22 cellular contexts compared by ENCODE assay signal in genomic region chr4:70187216-70187615, GRCh38. TPM values are rescaled to one million over a fixed set of nuclear protein-coding genes. Genes with fewer than 3 reads are reported as not detected.
DNase-seq lines count a peak whose midpoint lies in the region; ATAC-seq, FAIRE-seq and TF ChIP-seq lines count a peak whose summit lies in the region.
"Had no signal": no experiment of that assay in that cellular context is flagged by ENCODE, and none has a peak within 500 bp of the region (broad histone marks: within the 10 kb centered on the region; RNA-seq: fewer than 3 reads in every experiment).

No MANE protein-coding gene starts in this region.

- H3K36me3 Mint-ChIP-seq in MCF 10A (ENCODE audit: insufficient read depth, unreplicated experiment), result no peaks in the 10 kb centered on the region

- intact Hi-C loops in HepG2 (cut with micrococcal nuclease; ENCODE audit: unreplicated experiment), result no loop called here
- intact Hi-C loops in right lobe of liver (cut with DNase I), result loop anchor here in 1 of 2 donors (10.0 kb wide), 1 partner anchor 292 kb away; no protein-coding TSS in a partner anchor
- intact Hi-C loops in MCF 10A (cut with micrococcal nuclease), result no loop called here
- intact Hi-C loops in left ventricle myocardium superior (cut with micrococcal nuclease), result no loop called here

- H3K9me3 Mint-ChIP-seq in MCF 10A (ENCODE audit: unreplicated experiment), result no peaks in the 10 kb centered on the region
- H3K9me3 Mint-ChIP-seq: CD4-positive, alpha-beta T cell; H9 had no signal

- TF ChIP-seq CTCF in HepG2 (CRISPR knock-in tag; IDR thresholded peaks at IDR 0.05) (no peak), right lobe of liver (IDR thresholded peaks at IDR 0.05) (no peak), WERI-Rb-1 (IDR thresholded peaks at IDR 0.05; ENCODE audit: low read depth, low read length) (no peak), MCF 10A (IDR thresholded peaks at IDR 0.05; ENCODE audit: unreplicated experiment) (no peak)

- no peak overlapping the region for H2AFZ ChIP-seq in HepG2 (ENCODE audit: low read length)

- 100% methylated on average over 1 of the region's 1 CpG for WGBS in HepG2 (ENCODE audit: low lambda C conversion rate)
- WGBS in right lobe of liver (ENCODE audit: insufficient coverage, low coverage, low lambda C conversion rate, missing lambda C conversion rate), result 86% methylated on average over 1 of the region's 1 CpG

- TF ChIP-seq RAD21 in HepG2 (CRISPR knock-in tag; IDR thresholded peaks at IDR 0.05), result no peak

- H3K36me3 ChIP-seq in HepG2 (replicated peaks in 1 of 2; ENCODE audit: control insufficient read depth in 1 of 2, insufficient read depth in 2 of 2, low read length in 2 of 2) (no peaks in the 10 kb centered on the region), right lobe of liver (no peaks in the 10 kb centered on the region), WERI-Rb-1 (no peaks in the 10 kb centered on the region)

- no peak overlapping the region for H3K4me3 ChIP-seq in HepG2 (replicated peaks in 1 of 3; ENCODE audit: insufficient read depth in 1 of 3, low read depth in 2 of 3, low read length in 3 of 3)
- H3K4me3 ChIP-seq in right lobe of liver, result no peak overlapping the region
- H3K4me3 ChIP-seq in WERI-Rb-1 (ENCODE audit: low read depth, low read length), result no peak overlapping the region
- H3K4me3 ChIP-seq: A549, GM12878 had no signal

- H3K4me2 ChIP-seq in HepG2 (ENCODE audit: low read depth, low read length), result no peak overlapping the region
- H3K4me2 ChIP-seq: A549 had no signal

- H3K27me3 Mint-ChIP-seq in MCF 10A (ENCODE audit: insufficient read depth, unreplicated experiment), result peaks cover 98% of the 10 kb centered on the region
- H3K27me3 Mint-ChIP-seq: CD4-positive, alpha-beta T cell had no signal

- H3K79me2 ChIP-seq in HepG2 (ENCODE audit: insufficient read depth, low read length), result no peaks in the 10 kb centered on the region

- H3K4me1 Mint-ChIP-seq in MCF 10A (ENCODE audit: insufficient read depth, unreplicated experiment), result no peaks in the 10 kb centered on the region

- no peaks in the 10 kb centered on the region for H4K20me1 ChIP-seq in HepG2 (ENCODE audit: insufficient read depth, low read length)

- no peak for TF ChIP-seq EP300 in HepG2 (IDR thresholded peaks at IDR 0.05; ENCODE audit: low read depth in 2 of 2, low read length in 2 of 2)
- no peak for TF ChIP-seq EP300 in HepG2 (CRISPR knock-in tag; IDR thresholded peaks at IDR 0.05; ENCODE audit: borderline replicate concordance)

- H3K4me1 ChIP-seq in HepG2 (ENCODE audit: insufficient read depth, low read length) (peaks cover 54% of the 10 kb centered on the region), right lobe of liver (peaks cover 0 to 7% (median 3%) of the 10 kb centered on the region in 4 donors)
- H3K4me1 ChIP-seq: A549 had no signal

- FAIRE-seq in HepG2 (lab: Jason Lieb, UNC), result no peak
- FAIRE-seq: A549, GM12878 had no signal

- no peak overlapping the region for H3K27ac Mint-ChIP-seq in MCF 10A (ENCODE audit: low read depth, unreplicated experiment)
- H3K27ac Mint-ChIP-seq: CD4-positive, alpha-beta T cell; H9 had no signal

- ATAC-seq in HepG2 (no peak), right lobe of liver (no peak), left ventricle myocardium superior (no peak)
- no peak for ATAC-seq in activated CD4-positive, CD25-positive, alpha-beta regulatory T cell treated with anti-CD3 and anti-CD28 coated beads, Interleukin-2, amount 50 U/mL, for 24 hours
- ATAC-seq: A549, GM12878 had no signal

- CTCF ChIA-PET in HepG2 (lab: Yijun Ruan, JAX; ENCODE audit: low intra/inter-chr PET ratio, low total read pairs), result no interaction called here
- CTCF ChIA-PET in MCF 10A (lab: Yijun Ruan, JAX), result interaction anchor here (0.5 kb wide), 1 partner anchor 213 kb away, joined by 3 read pairs; no protein-coding TSS in a partner anchor

- BruUV-seq in HepG2 (replicated peaks; lab: Mats Ljungman, UMichigan) (no TSS peak), MCF 10A (replicated peaks; lab: Mats Ljungman, UMichigan) (no TSS peak)

- POLR2A ChIA-PET in HepG2 (lab: Yijun Ruan, JAX) (no interaction called here), MCF 10A (lab: Yijun Ruan, JAX) (no interaction called here)

- in situ Hi-C loops in HepG2 (cut with HindIII; ENCODE audit: extremely low pct_ligation_motif_present, low pct_unique_long_range_greater_than_20kb), result loop anchor here (10.0 kb wide), 1 partner anchor 302 kb away; no protein-coding TSS in a partner anchor

- no peak overlapping the region for H3K4me3 Mint-ChIP-seq in MCF 10A (ENCODE audit: unreplicated experiment)
- H3K4me3 Mint-ChIP-seq: CD4-positive, alpha-beta T cell; H9 had no signal

- peak; percentile 5 for DNase-seq in HepG2 (ENCODE audit: low spot score)
- DNase-seq in right lobe of liver, result no peak
- no peak for DNase-seq in WERI-Rb-1
- DNase-seq in foreskin melanocyte, result peak; percentile 86
- no peak for DNase-seq in MCF 10A (ENCODE audit: unreplicated experiment)
- DNase-seq in left ventricle myocardium superior, result no peak
- no peak for DNase-seq in NCI-H524 treated with DMSO at 0.1 percent for 48 hours (lab: John Stamatoyannopoulos, UW)
- DNase-seq: AML-193; CD4-positive, alpha-beta T cell; DMS 273 treated with DMSO at 0.1 percent for 48 hours; DMS53; DND-41; EL; GOT3; H9 had no signal

- H3K27ac ChIP-seq in HepG2 (ENCODE audit: extremely low read length, insufficient read depth, low read length), result no peak overlapping the region
- no peak overlapping the region for H3K27ac ChIP-seq in right lobe of liver
- peak overlapping the region; percentile 41; the same call in 1 of the 2 replicates for H3K27ac ChIP-seq in WERI-Rb-1
- H3K27ac ChIP-seq: 22Rv1, A549, C4-2B had no signal

- TF ChIP-seq POLR2A in HepG2 (IDR thresholded peaks at IDR 0.05; ENCODE audit: insufficient read depth in 1 of 2, low read depth in 2 of 2, low read length in 2 of 2), result no peak
- TF ChIP-seq POLR2A in right lobe of liver (IDR thresholded peaks at IDR 0.05), result no peak

- H3K9me3 ChIP-seq in HepG2 (ENCODE audit: low read length), result peaks cover 10% of the 10 kb centered on the region; the same call in 1 of the 2 replicates
- H3K9me3 ChIP-seq in right lobe of liver, result no peaks in the 10 kb centered on the region
- peaks cover 2% of the 10 kb centered on the region for H3K9me3 ChIP-seq in WERI-Rb-1 (ENCODE audit: severe bottlenecking)
- H3K9me3 ChIP-seq: A549 had no signal

- no peak overlapping the region for H3K9ac ChIP-seq in HepG2 (ENCODE audit: insufficient read depth, low read depth, low read length)

- H3K27me3 ChIP-seq in HepG2 (ENCODE audit: control insufficient read depth in 1 of 2, insufficient read depth in 2 of 2, low read length in 2 of 2) (no peaks in the 10 kb centered on the region), right lobe of liver (no peaks in the 10 kb centered on the region), WERI-Rb-1 (ENCODE audit: insufficient read depth, low read depth, severe bottlenecking) (no peaks in the 10 kb centered on the region)

RNA-seq across cellular contexts. Expression of gene ODAM, which starts 8.3 kb away (rescaled TPM):
- total RNA-seq in HepG2 (2016; rRNA removed; fragmentation: Illumina TruSeq; extraction: Trizol) (115 and 157 TPM in 2 replicates), right lobe of liver (not detected), MCF 10A (2022) (not detected in 2 replicates), left ventricle myocardium superior (not detected)
- 55.0 and 66.5 TPM in 2 replicates for total RNA-seq in HepG2 (2016; cell fraction: cytosol; rRNA removed; fragmentation: Illumina TruSeq; extraction: Trizol; ENCODE audit: low read depth)
- 108 and 147 TPM in 2 replicates for total RNA-seq in HepG2 (2016; cell fraction: insoluble cytoplasmic fraction; rRNA removed; fragmentation: Illumina TruSeq; extraction: Trizol)
- 72.5 and 76.3 TPM in 2 replicates for total RNA-seq in HepG2 (2016; cell fraction: membrane; rRNA removed; fragmentation: Illumina TruSeq; extraction: Trizol)
- total RNA-seq in HepG2 (2016; cell fraction: nucleus; rRNA removed; fragmentation: Illumina TruSeq; extraction: Trizol), result 51.3 and 51.6 TPM in 2 replicates
- 67.4 and 94.6 TPM in 2 replicates for polyA plus RNA-seq in HepG2 (2011; rRNA removed)
- polyA plus RNA-seq in HepG2 (2011; cell fraction: cytosol; rRNA removed), result 56.5 and 57.3 TPM in 2 replicates
- polyA plus RNA-seq in HepG2 (2011; cell fraction: nucleus; rRNA removed), result 14.3 and 25.4 TPM in 2 replicates
- 31.5 and 56.5 TPM in 2 replicates for polyA plus RNA-seq in HepG2 (2012)
- 116 and 130 TPM in 2 replicates for polyA plus RNA-seq in HepG2 (2016; cell fraction: cytosol; fragmentation: Illumina TruSeq; extraction: Trizol; ENCODE audit: low read depth)
- 317 and 322 TPM in 2 replicates for polyA plus RNA-seq in HepG2 (2016; cell fraction: insoluble cytoplasmic fraction; fragmentation: Illumina TruSeq; extraction: Trizol; ENCODE audit: low read depth)
- 135 and 140 TPM in 2 replicates for polyA plus RNA-seq in HepG2 (2016; cell fraction: membrane; fragmentation: Illumina TruSeq; extraction: Trizol; ENCODE audit: low read depth)
- polyA plus RNA-seq in HepG2 (2016; cell fraction: nucleus; fragmentation: Illumina TruSeq; extraction: Trizol; ENCODE audit: insufficient read depth, low read depth), result 116 TPM in 2 replicates
- polyA minus RNA-seq in HepG2 (2011; rRNA and poly(A)+ RNA removed; ENCODE audit: low replicate concordance), result 1.7 and 30.6 TPM in 2 replicates
- 16.8 and 28.0 TPM in 2 replicates for polyA minus RNA-seq in HepG2 (2011; cell fraction: cytosol; rRNA and poly(A)+ RNA removed)
- 8.2 and 14.5 TPM in 2 replicates for polyA minus RNA-seq in HepG2 (2011; cell fraction: nucleus; rRNA and poly(A)+ RNA removed)
- total RNA-seq: CD4-positive, alpha-beta T cell; G401; GM12878; H9 had no signal
- polyA plus RNA-seq: A549, BJ, GM12878 had no signal

RNA-seq across cellular contexts. Expression of gene PRR27, which starts 33.2 kb away (rescaled TPM):
- total RNA-seq in HepG2 (2016; rRNA removed; fragmentation: Illumina TruSeq; extraction: Trizol), result not detected in 2 replicates
- not detected in 2 replicates for total RNA-seq in HepG2 (2016; cell fraction: cytosol; rRNA removed; fragmentation: Illumina TruSeq; extraction: Trizol; ENCODE audit: low read depth)
- total RNA-seq in HepG2 (2016; cell fraction: insoluble cytoplasmic fraction; rRNA removed; fragmentation: Illumina TruSeq; extraction: Trizol), result not detected in 2 replicates
- total RNA-seq in HepG2 (2016; cell fraction: membrane; rRNA removed; fragmentation: Illumina TruSeq; extraction: Trizol), result not detected in 2 replicates
- not detected in 2 replicates for total RNA-seq in HepG2 (2016; cell fraction: nucleus; rRNA removed; fragmentation: Illumina TruSeq; extraction: Trizol)
- not detected in 2 replicates for polyA plus RNA-seq in HepG2 (2011; rRNA removed)
- not detected in 2 replicates for polyA plus RNA-seq in HepG2 (2011; cell fraction: cytosol; rRNA removed)
- not detected in 2 replicates for polyA plus RNA-seq in HepG2 (2011; cell fraction: nucleus; rRNA removed)
- 0.04 TPM in 2 replicates for polyA plus RNA-seq in HepG2 (2012)
- polyA plus RNA-seq in HepG2 (2016; cell fraction: cytosol; fragmentation: Illumina TruSeq; extraction: Trizol; ENCODE audit: low read depth), result not detected in 2 replicates
- not detected in 2 replicates for polyA plus RNA-seq in HepG2 (2016; cell fraction: insoluble cytoplasmic fraction; fragmentation: Illumina TruSeq; extraction: Trizol; ENCODE audit: low read depth)
- polyA plus RNA-seq in HepG2 (2016; cell fraction: membrane; fragmentation: Illumina TruSeq; extraction: Trizol; ENCODE audit: low read depth), result not detected in 2 replicates
- not detected in 2 replicates for polyA plus RNA-seq in HepG2 (2016; cell fraction: nucleus; fragmentation: Illumina TruSeq; extraction: Trizol; ENCODE audit: insufficient read depth, low read depth)
- polyA minus RNA-seq in HepG2 (2011; rRNA and poly(A)+ RNA removed; ENCODE audit: low replicate concordance), result not detected in 2 replicates
- not detected in 2 replicates for polyA minus RNA-seq in HepG2 (2011; cell fraction: cytosol; rRNA and poly(A)+ RNA removed)
- polyA minus RNA-seq in HepG2 (2011; cell fraction: nucleus; rRNA and poly(A)+ RNA removed), result not detected in 2 replicates
- total RNA-seq in right lobe of liver, result not detected
- not detected in 2 replicates for total RNA-seq in MCF 10A (2022)
- total RNA-seq in left ventricle myocardium superior, result not detected
- total RNA-seq: CD4-positive, alpha-beta T cell; G401; GM12878; H9 had no signal
- polyA plus RNA-seq: A549, BJ, GM12878 had no signal

RNA-seq across cellular contexts. Expression of gene FDCSP, which starts 38.7 kb away (rescaled TPM):
- total RNA-seq in HepG2 (2016; rRNA removed; fragmentation: Illumina TruSeq; extraction: Trizol) (not detected in 2 replicates), right lobe of liver (not detected), MCF 10A (2022) (not detected in 2 replicates), left ventricle myocardium superior (not detected)
- not detected in 2 replicates for total RNA-seq in HepG2 (2016; cell fraction: cytosol; rRNA removed; fragmentation: Illumina TruSeq; extraction: Trizol; ENCODE audit: low read depth)
- not detected in 2 replicates for total RNA-seq in HepG2 (2016; cell fraction: insoluble cytoplasmic fraction; rRNA removed; fragmentation: Illumina TruSeq; extraction: Trizol)
- total RNA-seq in HepG2 (2016; cell fraction: membrane; rRNA removed; fragmentation: Illumina TruSeq; extraction: Trizol), result not detected in 2 replicates
- not detected in 2 replicates for total RNA-seq in HepG2 (2016; cell fraction: nucleus; rRNA removed; fragmentation: Illumina TruSeq; extraction: Trizol)
- not detected in 2 replicates for polyA plus RNA-seq in HepG2 (2011; rRNA removed)
- polyA plus RNA-seq in HepG2 (2011; cell fraction: cytosol; rRNA removed), result not detected in 2 replicates
- not detected in 2 replicates for polyA plus RNA-seq in HepG2 (2011; cell fraction: nucleus; rRNA removed)
- polyA plus RNA-seq in HepG2 (2012), result not detected in 2 replicates
- not detected in 2 replicates for polyA plus RNA-seq in HepG2 (2016; cell fraction: cytosol; fragmentation: Illumina TruSeq; extraction: Trizol; ENCODE audit: low read depth)
- polyA plus RNA-seq in HepG2 (2016; cell fraction: insoluble cytoplasmic fraction; fragmentation: Illumina TruSeq; extraction: Trizol; ENCODE audit: low read depth), result not detected in 2 replicates
- not detected in 2 replicates for polyA plus RNA-seq in HepG2 (2016; cell fraction: membrane; fragmentation: Illumina TruSeq; extraction: Trizol; ENCODE audit: low read depth)
- not detected in 2 replicates for polyA plus RNA-seq in HepG2 (2016; cell fraction: nucleus; fragmentation: Illumina TruSeq; extraction: Trizol; ENCODE audit: insufficient read depth, low read depth)
- polyA minus RNA-seq in HepG2 (2011; rRNA and poly(A)+ RNA removed; ENCODE audit: low replicate concordance), result not detected in 2 replicates
- polyA minus RNA-seq in HepG2 (2011; cell fraction: cytosol; rRNA and poly(A)+ RNA removed), result not detected in 2 replicates
- polyA minus RNA-seq in HepG2 (2011; cell fraction: nucleus; rRNA and poly(A)+ RNA removed), result not detected in 2 replicates
- total RNA-seq: CD4-positive, alpha-beta T cell; G401; GM12878; H9 had no signal
- polyA plus RNA-seq: A549, BJ, GM12878 had no signal

RNA-seq across cellular contexts. Expression of gene CSN3, which starts 55.2 kb away (rescaled TPM):
- total RNA-seq in HepG2 (2016; rRNA removed; fragmentation: Illumina TruSeq; extraction: Trizol) (not detected in 2 replicates), right lobe of liver (not detected), MCF 10A (2022) (not detected in 2 replicates), left ventricle myocardium superior (not detected)
- total RNA-seq in HepG2 (2016; cell fraction: cytosol; rRNA removed; fragmentation: Illumina TruSeq; extraction: Trizol; ENCODE audit: low read depth), result not detected in 2 replicates
- total RNA-seq in HepG2 (2016; cell fraction: insoluble cytoplasmic fraction; rRNA removed; fragmentation: Illumina TruSeq; extraction: Trizol), result not detected in 2 replicates
- total RNA-seq in HepG2 (2016; cell fraction: membrane; rRNA removed; fragmentation: Illumina TruSeq; extraction: Trizol), result not detected in 2 replicates
- not detected in 2 replicates for total RNA-seq in HepG2 (2016; cell fraction: nucleus; rRNA removed; fragmentation: Illumina TruSeq; extraction: Trizol)
- polyA plus RNA-seq in HepG2 (2011; rRNA removed), result not detected in 2 replicates
- polyA plus RNA-seq in HepG2 (2011; cell fraction: cytosol; rRNA removed), result not detected in 2 replicates
- not detected in 2 replicates for polyA plus RNA-seq in HepG2 (2011; cell fraction: nucleus; rRNA removed)
- not detected in 2 replicates for polyA plus RNA-seq in HepG2 (2012)
- not detected in 2 replicates for polyA plus RNA-seq in HepG2 (2016; cell fraction: cytosol; fragmentation: Illumina TruSeq; extraction: Trizol; ENCODE audit: low read depth)
- not detected in 2 replicates for polyA plus RNA-seq in HepG2 (2016; cell fraction: insoluble cytoplasmic fraction; fragmentation: Illumina TruSeq; extraction: Trizol; ENCODE audit: low read depth)
- not detected in 2 replicates for polyA plus RNA-seq in HepG2 (2016; cell fraction: membrane; fragmentation: Illumina TruSeq; extraction: Trizol; ENCODE audit: low read depth)
- not detected in 2 replicates for polyA plus RNA-seq in HepG2 (2016; cell fraction: nucleus; fragmentation: Illumina TruSeq; extraction: Trizol; ENCODE audit: insufficient read depth, low read depth)
- polyA minus RNA-seq in HepG2 (2011; rRNA and poly(A)+ RNA removed; ENCODE audit: low replicate concordance), result not detected in 2 replicates
- polyA minus RNA-seq in HepG2 (2011; cell fraction: cytosol; rRNA and poly(A)+ RNA removed), result not detected in 2 replicates
- not detected in 2 replicates for polyA minus RNA-seq in HepG2 (2011; cell fraction: nucleus; rRNA and poly(A)+ RNA removed)
- total RNA-seq: CD4-positive, alpha-beta T cell; G401; GM12878; H9 had no signal
- polyA plus RNA-seq: A549, BJ, GM12878 had no signal

Comparison
In these comparisons a context has a peak if more than half of its experiments do, and no peak if none do; other contexts are left out.
1. DNase-seq: peak in HepG2 (single experiment) and foreskin melanocyte (single experiment); none in right lobe of liver (0 of 3), WERI-Rb-1 (single experiment), MCF 10A (single experiment), left ventricle myocardium superior (single experiment) and NCI-H524 treated with DMSO at 0.1 percent for 48 hours (single experiment).
2. RNA of gene ODAM, which starts 8.3 kb away (total RNA-seq): 51.3 to 157 TPM in HepG2; not detected in right lobe of liver, not detected in MCF 10A and not detected in left ventricle myocardium superior (single experiment); every median in the first group is over 10 times any median in the second.